Comparison of ENCODE assay signal across 8 cellular contexts in genomic region chr6:4059115-4059777, GRCh38. TPM values are rescaled to one million over a fixed set of nuclear protein-coding genes. Genes with fewer than 3 reads are reported as not detected.
DNase-seq lines count a peak whose midpoint lies in the region; FAIRE-seq and TF ChIP-seq lines count a peak whose summit lies in the region.

No MANE protein-coding gene starts in this region.

- CTCF ChIA-PET in activated CD4-positive, alpha-beta memory T cell treated with anti-CD3 and anti-CD28 coated beads for 36 hours (lab: Charles Lee): interaction anchor here (0.6 to 1.7 kb wide), 7 partner anchors 23 to 151 kb away, joined by 3 to 12 read pairs (median 4); a partner anchor contains a TSS

- no peak for TF ChIP-seq CTCF in uterus (IDR thresholded peaks at IDR 0.05)

- H3K4me1 ChIP-seq in uterus: no peaks in the 10 kb centered on the region

- H3K36me3 ChIP-seq in uterus: no peaks in the 10 kb centered on the region

- no peaks in the 10 kb centered on the region for H3K27me3 Mint-ChIP-seq in activated CD4-positive, alpha-beta memory T cell treated with anti-CD3 and anti-CD28 coated beads for 36 hours

- no peaks in the 10 kb centered on the region for H3K9me3 ChIP-seq in uterus

- TF ChIP-seq POLR2A in uterus (IDR thresholded peaks at IDR 0.05): no peak

- peak; percentile 36 for FAIRE-seq in HTR-8/SVneo (lab: Jason Lieb, UNC)

- H3K36me3 Mint-ChIP-seq in activated CD4-positive, alpha-beta memory T cell treated with anti-CD3 and anti-CD28 coated beads for 36 hours: peaks cover 57% of the 10 kb centered on the region

- no peak overlapping the region for H3K4me3 ChIP-seq in uterus

- no peaks in the 10 kb centered on the region for H3K27me3 ChIP-seq in uterus

- peak; percentile 64 for DNase-seq in HTR-8/SVneo (ENCODE audit: insufficient read length, low spot score)
- peak; percentile 80 for DNase-seq in activated CD4-positive, alpha-beta memory T cell treated with anti-CD3 and anti-CD28 coated beads for 36 hours
- peak; percentile 65 for DNase-seq in fibroblast of gingiva (ENCODE audit: low read depth)
- DNase-seq in stimulated activated CD4-positive, alpha-beta T cell treated with anti-CD3 and anti-CD28 coated beads, TNF-alpha, amount 100 ng/mL, for 24 hours (ENCODE audit: low read depth in 3 of 3): peak; percentile 14 to 49 (median 33)
- DNase-seq in uterus: no peak
- no peak for DNase-seq in GM19240 (ENCODE audit: insufficient read length, low spot score)
- DNase-seq in G401 (ENCODE audit: low spot score): no peak
- DNase-seq in SKM-1 (lab: John Stamatoyannopoulos, UW; ENCODE audit: unreplicated experiment): no peak

- no peaks in the 10 kb centered on the region for H3K9me3 Mint-ChIP-seq in activated CD4-positive, alpha-beta memory T cell treated with anti-CD3 and anti-CD28 coated beads for 36 hours

- intact Hi-C loops in activated CD4-positive, alpha-beta memory T cell treated with anti-CD3 and anti-CD28 coated beads for 36 hours (cut with micrococcal nuclease): loop anchor here (1.0 to 5.0 kb wide), 4 partner anchors 37 to 153 kb away; partner anchors contain the start of gene ECI2
- intact Hi-C loops in uterus (cut with DNase I; ENCODE audit: low total_unique reads): no loop called here

- no peak overlapping the region for H3K27ac ChIP-seq in uterus

- H3K4me3 Mint-ChIP-seq in activated CD4-positive, alpha-beta memory T cell treated with anti-CD3 and anti-CD28 coated beads for 36 hours: peak overlapping the region; percentile 26

- in situ Hi-C loops in G401 (cut with HindIII; ENCODE audit: low sequenced_read_pairs): no loop called here

- H3K27ac Mint-ChIP-seq in activated CD4-positive, alpha-beta memory T cell treated with anti-CD3 and anti-CD28 coated beads for 36 hours: peak overlapping the region; percentile 95

- POLR2A ChIA-PET in activated CD4-positive, alpha-beta memory T cell treated with anti-CD3 and anti-CD28 coated beads for 36 hours (lab: Charles Lee): interaction anchor here (0.7 to 1.5 kb wide), 5 partner anchors 9 to 81 kb away, joined by 3 to 7 read pairs (median 4); a partner anchor contains a TSS

- H3K4me1 Mint-ChIP-seq in activated CD4-positive, alpha-beta memory T cell treated with anti-CD3 and anti-CD28 coated beads for 36 hours (ENCODE audit: low read depth): peaks cover 30% of the 10 kb centered on the region

RNA-seq across cellular contexts. Expression of gene FAM217A, which starts 19.7 kb away (rescaled TPM):
- not detected for total RNA-seq in activated CD4-positive, alpha-beta memory T cell treated with anti-CD3 and anti-CD28 coated beads for 36 hours
- total RNA-seq in uterus: not detected
- total RNA-seq in G401 (2014; rRNA removed; shearing (Covaris generic)): not detected in 2 replicates

Comparison
In these comparisons a context has a peak if more than half of its experiments do, and no peak if none do; other contexts are left out.
1. DNase-seq: peak in HTR-8/SVneo (single experiment), activated CD4-positive, alpha-beta memory T cell treated with anti-CD3 and anti-CD28 coated beads for 36 hours (single experiment), fibroblast of gingiva (single experiment) and stimulated activated CD4-positive, alpha-beta T cell treated with anti-CD3 and anti-CD28 coated beads, TNF-alpha, amount 100 ng/mL, for 24 hours (3 of 3); none in uterus (0 of 2), GM19240 (single experiment), G401 (single experiment) and SKM-1 (single experiment).